In genomic region chr14:35402323-35403084, GRCh38 we compare ENCODE assay signal across 8 cellular contexts. TPM values are rescaled to one million over a fixed set of nuclear protein-coding genes. Genes with fewer than 3 reads are reported as not detected.
DNase-seq lines count a peak whose midpoint lies in the region; ATAC-seq and TF ChIP-seq lines count a peak whose summit lies in the region.

No MANE protein-coding gene starts in this region.

- POLR2A ChIA-PET in CD4-positive, alpha-beta memory T cell (lab: Charles Lee; ENCODE audit: partially characterized antibody) = interaction anchor here (0.5 to 6.5 kb wide), 18 partner anchors 9 to 654 kb away, joined by 3 to 167 read pairs (median 22); partner anchors contain the start of genes FAM177A1, PPP2R3C, PRORP and PSMA6

- no peak for TF ChIP-seq CTCF in natural killer cell (IDR thresholded peaks at IDR 0.05)

- ATAC-seq in natural killer cell (no peak), GM21717 (IDR thresholded peaks at IDR 0.05; ENCODE audit: unreplicated experiment) (no peak)

- H3K27me3 Mint-ChIP-seq in CD4-positive, alpha-beta memory T cell = peaks cover 0 to 2% of the 10 kb centered on the region in 2 donors
- H3K27me3 Mint-ChIP-seq in natural killer cell (ENCODE audit: low read depth in 2 of 2) = no peaks in the 10 kb centered on the region

- intact Hi-C loops in CD4-positive, alpha-beta memory T cell (cut with micrococcal nuclease) = loop anchor here (2.0 to 5.0 kb wide), 5 partner anchors 14 to 865 kb away; partner anchors contain the start of gene EAPP
- intact Hi-C loops in natural killer cell (cut with micrococcal nuclease) = loop anchor here (2.0 to 5.0 kb wide), 5 partner anchors 70 to 545 kb away; partner anchors contain the start of genes FAM177A1 and SRP54

- H3K27me3 ChIP-seq in CD4-positive, alpha-beta memory T cell (ENCODE audit: insufficient read depth, low read length) = no peaks in the 10 kb centered on the region

- CTCF ChIA-PET in CD4-positive, alpha-beta memory T cell (lab: Charles Lee; ENCODE audit: partially characterized antibody) = interaction anchor here (0.9 to 6.5 kb wide), 16 partner anchors 10 to 357 kb away, joined by 3 to 81 read pairs (median 4); partner anchors contain the start of genes FAM177A1 and PSMA6

- peak overlapping the region; percentile 100 for H3K27ac ChIP-seq in CD4-positive, alpha-beta memory T cell (ENCODE audit: low read depth, low read length)

- peak overlapping the region; percentile 88 to 98 for H3K4me3 ChIP-seq in CD4-positive, alpha-beta memory T cell (ENCODE audit: low read length in 2 of 2)

- peaks cover 42 to 86% (median 58%) of the 10 kb centered on the region in 4 donors for H3K4me1 Mint-ChIP-seq in CD4-positive, alpha-beta memory T cell
- H3K4me1 Mint-ChIP-seq in natural killer cell = peaks cover 66 to 79% of the 10 kb centered on the region in 2 donors

- peaks cover 44 to 59% of the 10 kb centered on the region in 2 donors for H3K36me3 Mint-ChIP-seq in CD4-positive, alpha-beta memory T cell
- peaks cover 32% of the 10 kb centered on the region for H3K36me3 Mint-ChIP-seq in natural killer cell

- peak; percentile 54 to 71 (median 60) for DNase-seq in CD4-positive, alpha-beta memory T cell
- DNase-seq in T-helper 2 cell (peak in 4 of 5 experiments; percentile 21 to 72 (median 39)), dermis blood vessel endothelial cell (peak; percentile 46), natural killer cell (peak; percentile 37), KG1 (lab: John Stamatoyannopoulos, UW) (no peak), HT-29 (ENCODE audit: low spot score) (no peak), NCI-H1048 (lab: John Stamatoyannopoulos, UW) (no peak)

- peaks cover 60% of the 10 kb centered on the region for H3K4me1 ChIP-seq in CD4-positive, alpha-beta memory T cell (ENCODE audit: insufficient read depth, low read length)

- no peaks in the 10 kb centered on the region for H3K9me3 ChIP-seq in CD4-positive, alpha-beta memory T cell (ENCODE audit: control insufficient read depth in 1 of 2, low read length in 2 of 2)

- peak overlapping the region; percentile 99 to 100 (median 99) for H3K27ac Mint-ChIP-seq in CD4-positive, alpha-beta memory T cell
- H3K27ac Mint-ChIP-seq in natural killer cell = peak overlapping the region; percentile 98

- H3K9me3 Mint-ChIP-seq in CD4-positive, alpha-beta memory T cell = peaks cover 0 to 8% (median 0%) of the 10 kb centered on the region in 8 donors
- H3K9me3 Mint-ChIP-seq in natural killer cell = no peaks in the 10 kb centered on the region

- peaks cover 31% of the 10 kb centered on the region for H3K36me3 ChIP-seq in CD4-positive, alpha-beta memory T cell (ENCODE audit: insufficient read depth, low read length)

- peak overlapping the region; percentile 93 to 97 (median 94) for H3K4me3 Mint-ChIP-seq in CD4-positive, alpha-beta memory T cell
- peak overlapping the region; percentile 89 for H3K4me3 Mint-ChIP-seq in natural killer cell

RNA-seq across cellular contexts. Expression of gene NFKBIA, which starts 2.0 kb away (rescaled TPM):
- total RNA-seq in CD4-positive, alpha-beta memory T cell = 100 to 1,000 TPM; 119 to 120 TPM
- polyA plus RNA-seq in CD4-positive, alpha-beta memory T cell = 100 to 1,000 TPM; 334 to 833 TPM
- 138 and 262 TPM in 2 replicates for total RNA-seq in dermis blood vessel endothelial cell
- 1,000 to 10,000 TPM; 2,039 to 3,339 (median 2,499) TPM for total RNA-seq in natural killer cell
- total RNA-seq in HT-29 (2014; rRNA removed; shearing (Covaris generic)) = 116 and 137 TPM in 2 replicates

Comparison
In these comparisons a context has a peak if more than half of its experiments do, and no peak if none do; other contexts are left out.
1. DNase-seq: peak in CD4-positive, alpha-beta memory T cell (5 of 5), T-helper 2 cell (4 of 5), dermis blood vessel endothelial cell (single experiment) and natural killer cell (single experiment); none in KG1 (single experiment), HT-29 (single experiment) and NCI-H1048 (single experiment).